Comparison of ENCODE assay signal across 8 cellular contexts in the genomic region with DNA sequence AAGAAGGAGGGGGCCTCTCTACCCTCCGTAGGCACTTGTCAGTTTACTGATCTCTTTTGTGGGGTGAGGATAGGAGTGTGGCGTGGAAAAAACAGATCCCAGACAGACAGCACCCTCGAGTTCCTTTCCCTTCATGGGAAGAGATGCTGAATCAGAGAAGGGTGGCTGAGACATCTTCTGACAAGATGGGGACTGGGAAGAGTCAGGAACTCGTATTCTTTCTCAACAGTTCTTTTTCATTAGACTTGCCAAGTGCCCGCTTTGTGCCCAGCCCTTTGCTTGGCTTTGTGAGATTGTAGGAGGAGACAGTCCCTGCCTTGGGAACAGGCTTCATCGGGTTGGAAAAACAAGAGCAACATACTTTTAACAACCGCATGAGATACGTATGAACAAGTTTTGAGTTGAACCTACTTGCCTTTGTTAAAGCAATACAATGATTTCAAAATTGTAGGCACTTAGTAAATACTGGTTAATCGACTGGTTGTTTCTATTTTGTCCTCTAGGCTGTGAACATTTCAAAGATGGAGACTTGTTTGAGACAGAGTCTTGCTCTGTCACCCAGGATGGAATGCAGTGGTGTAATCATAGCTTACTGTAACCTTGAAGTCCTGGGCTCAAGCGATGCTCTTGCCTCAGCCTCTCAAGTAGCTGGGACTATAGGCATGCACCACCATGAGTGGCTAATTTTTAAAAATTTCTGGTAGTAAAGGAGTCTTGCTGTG. TPM values are rescaled to one million over a fixed set of nuclear protein-coding genes. Genes with fewer than 3 reads are reported as not detected.
A peak's percentile ranks its signal among the peaks of the same experiment; 100 is the strongest.
DNase-seq lines count a peak whose midpoint lies in the region; ATAC-seq and TF ChIP-seq lines count a peak whose summit lies in the region.

No MANE protein-coding gene starts in this region.

- no peak for ATAC-seq in GM18870 (IDR thresholded peaks at IDR 0.05; ENCODE audit: unreplicated experiment)

- DNase-seq in AG08396 (ENCODE audit: low spot score), result peak; percentile 36
- peak; percentile 47 for DNase-seq in H4 (ENCODE audit: low spot score)
- DNase-seq in fibroblast of gingiva (ENCODE audit: low read depth), result peak; percentile 83
- no peak for DNase-seq in NCI-H82 (lab: John Stamatoyannopoulos, UW)
- no peak for DNase-seq in SHP77 (lab: John Stamatoyannopoulos, UW)

- H3K9me2 ChIP-seq in SU-DHL-6 (replicated peaks; ENCODE audit: insufficient read depth, low read length), result no peaks in the 10 kb centered on the region

- H3K4me3 ChIP-seq in SU-DHL-6 (ENCODE audit: insufficient read depth, low read length, poor library complexity, severe bottlenecking), result peak overlapping the region; percentile 99
- H3K4me3 ChIP-seq in parathyroid adenoma (ENCODE audit: low read depth, low read length), result peak overlapping the region; percentile 62

- peaks cover 67% of the 10 kb centered on the region for H3K79me2 ChIP-seq in SU-DHL-6 (ENCODE audit: insufficient read depth, low read length)
- no peaks in the 10 kb centered on the region for H3K79me2 ChIP-seq in parathyroid adenoma

- H4K20me1 ChIP-seq in SU-DHL-6 (ENCODE audit: low read depth, low read length), result peaks cover 24% of the 10 kb centered on the region

- H2AFZ ChIP-seq in SU-DHL-6 (ENCODE audit: low read depth, low read length, severe bottlenecking) (no peak overlapping the region), parathyroid adenoma (peak overlapping the region; percentile 96)

- peaks cover 18% of the 10 kb centered on the region for H3K36me3 ChIP-seq in SU-DHL-6 (ENCODE audit: low read length)
- H3K36me3 ChIP-seq in parathyroid adenoma (ENCODE audit: control insufficient read depth, insufficient read depth, low read length), result no peaks in the 10 kb centered on the region

- H3K9me3 ChIP-seq in SU-DHL-6 (ENCODE audit: insufficient read depth, low read length) (no peaks in the 10 kb centered on the region), parathyroid adenoma (ENCODE audit: control insufficient read depth, low read length) (no peaks in the 10 kb centered on the region)

- H3K27ac ChIP-seq in SU-DHL-6 (ENCODE audit: low read depth, low read length), result peak overlapping the region; percentile 83
- H3K27ac ChIP-seq in parathyroid adenoma, result peak overlapping the region; percentile 87

- peak overlapping the region; percentile 93 for H3K9ac ChIP-seq in SU-DHL-6 (ENCODE audit: low read length)
- H3K9ac ChIP-seq in parathyroid adenoma, result no peak overlapping the region

- peak overlapping the region; percentile 99 for H3K4me2 ChIP-seq in SU-DHL-6 (ENCODE audit: low read depth, low read length, poor library complexity, severe bottlenecking)
- peak overlapping the region; percentile 82 for H3K4me2 ChIP-seq in parathyroid adenoma (ENCODE audit: low read length)

- H3F3A ChIP-seq in SU-DHL-6 (ENCODE audit: insufficient read depth), result peaks cover 10% of the 10 kb centered on the region; the same call in 1 of the 2 replicates

- no peak for TF ChIP-seq CTCF in SU-DHL-6 (IDR thresholded peaks at IDR 0.05; ENCODE audit: insufficient read depth, low read length, poor library complexity, severe bottlenecking)
- no peak for TF ChIP-seq CTCF in parathyroid adenoma (IDR thresholded peaks at IDR 0.05)

- no peaks in the 10 kb centered on the region for H3K4me1 ChIP-seq in parathyroid adenoma

- H3K27me3 ChIP-seq in SU-DHL-6 (ENCODE audit: low read length) (no peaks in the 10 kb centered on the region), parathyroid adenoma (ENCODE audit: control insufficient read depth, insufficient read depth, low read length) (no peaks in the 10 kb centered on the region)

RNA-seq across cellular contexts. Expression of gene RRM1, which starts 1.1 kb away (rescaled TPM):
- 180 and 193 TPM in 2 replicates for total RNA-seq in H4 (2014; rRNA removed; shearing (Covaris generic))

Comparison
In these comparisons a context has a peak if more than half of its experiments do, and no peak if none do; other contexts are left out.
1. DNase-seq: peak in AG08396 (single experiment), H4 (single experiment) and fibroblast of gingiva (single experiment); none in NCI-H82 (single experiment) and SHP77 (0 of 2).